In genomic region chr5:4097194-4097593, GRCh38 we compare ENCODE assay signal across 20 cellular contexts.
DNase-seq lines count a peak whose midpoint lies in the region; ATAC-seq and TF ChIP-seq lines count a peak whose summit lies in the region.
"Had no signal": no experiment of that assay in that cellular context is flagged by ENCODE, and none has a peak within 500 bp of the region (broad histone marks: within the 10 kb centered on the region; RNA-seq: fewer than 3 reads in every experiment).

No MANE protein-coding gene starts in this region.

- CTCF ChIA-PET in MCF 10A (lab: Yijun Ruan, JAX): no interaction called here

- peaks cover 7% of the 10 kb centered on the region for H3K9me3 Mint-ChIP-seq in MCF 10A (ENCODE audit: unreplicated experiment)

- no peak overlapping the region for H3K27ac Mint-ChIP-seq in MCF 10A (ENCODE audit: low read depth, unreplicated experiment)
- H3K27ac Mint-ChIP-seq: CD4-positive, CD25-positive, alpha-beta regulatory T cell; IgD-negative memory B cell had no signal

- no peaks in the 10 kb centered on the region for H3K27me3 Mint-ChIP-seq in MCF 10A (ENCODE audit: insufficient read depth, unreplicated experiment)
- H3K27me3 Mint-ChIP-seq: CD4-positive, CD25-positive, alpha-beta regulatory T cell; CD8-positive, alpha-beta memory T cell; IgD-negative memory B cell had no signal

- BruUV-seq in MCF 10A (replicated peaks; lab: Mats Ljungman, UMichigan): no TSS peak

- POLR2A ChIA-PET in MCF 10A (lab: Yijun Ruan, JAX): no interaction called here

- H3K4me1 Mint-ChIP-seq in MCF 10A (ENCODE audit: insufficient read depth, unreplicated experiment): no peaks in the 10 kb centered on the region
- H3K4me1 Mint-ChIP-seq: CD4-positive, CD25-positive, alpha-beta regulatory T cell; CD8-positive, alpha-beta memory T cell; IgD-negative memory B cell had no signal

- no peak for TF ChIP-seq CTCF in MCF 10A (IDR thresholded peaks at IDR 0.05; ENCODE audit: unreplicated experiment)
- TF ChIP-seq CTCF in breast epithelium (IDR thresholded peaks at IDR 0.05): no peak
- TF ChIP-seq CTCF in RWPE2 (IDR thresholded peaks at IDR 0.05; ENCODE audit: poor library complexity, severe bottlenecking): no peak
- no peak for TF ChIP-seq CTCF in heart right ventricle (IDR thresholded peaks at IDR 0.05)

- H3K4me3 Mint-ChIP-seq in MCF 10A (ENCODE audit: unreplicated experiment): no peak overlapping the region
- H3K4me3 Mint-ChIP-seq: CD4-positive, CD25-positive, alpha-beta regulatory T cell; CD8-positive, alpha-beta memory T cell; IgD-negative memory B cell had no signal

- H3K4me3 ChIP-seq in breast epithelium (no peak overlapping the region), RWPE2 (ENCODE audit: severe bottlenecking) (no peak overlapping the region), heart right ventricle (no peak overlapping the region)
- H3K4me3 ChIP-seq: A549 had no signal

- H3K27ac ChIP-seq in breast epithelium (no peak overlapping the region), RWPE2 (ENCODE audit: poor library complexity, severe bottlenecking) (no peak overlapping the region), heart right ventricle (no peak overlapping the region)
- H3K27ac ChIP-seq: 22Rv1, A549 had no signal

- no peaks in the 10 kb centered on the region for H3K4me1 ChIP-seq in breast epithelium
- no peaks in the 10 kb centered on the region for H3K4me1 ChIP-seq in RWPE2 (ENCODE audit: insufficient read depth, poor library complexity, severe bottlenecking)
- peaks cover 0 to 6% (median 0%) of the 10 kb centered on the region in 9 donors for H3K4me1 ChIP-seq in heart right ventricle
- H3K4me1 ChIP-seq: A549, Caco-2 had no signal

- DNase-seq in MCF 10A (ENCODE audit: unreplicated experiment) (peak; percentile 5), breast epithelium (ENCODE audit: low spot score in 2 of 2) (no peak), RWPE2 (ENCODE audit: low spot score) (no peak), foreskin melanocyte (peak; percentile 79), NCI-H524 treated with DMSO at 0.1 percent for 48 hours (lab: John Stamatoyannopoulos, UW) (no peak), NOMO-1 treated with DMSO at 0.1 percent for 48 hours (lab: John Stamatoyannopoulos, UW; ENCODE audit: unreplicated experiment) (no peak), heart right ventricle (no peak)
- DNase-seq: AML-193; Caco-2; CD4-positive, CD25-positive, alpha-beta regulatory T cell; CD8-positive, alpha-beta memory T cell; GF-D8; GOT3; H7; KBM-7 had no signal

- H3K27me3 ChIP-seq in breast epithelium (no peaks in the 10 kb centered on the region), RWPE2 (ENCODE audit: insufficient read depth, poor library complexity, severe bottlenecking) (no peaks in the 10 kb centered on the region), heart right ventricle (peaks cover 0 to 10% (median 0%) of the 10 kb centered on the region in 7 donors)

- intact Hi-C loops in MCF 10A (cut with micrococcal nuclease) (no loop called here), breast epithelium (cut with DNase I; ENCODE audit: low total_unique reads) (no loop called here), heart right ventricle (cut with DNase I) (no loop called here)

- H3K9me3 ChIP-seq in breast epithelium (no peaks in the 10 kb centered on the region), RWPE2 (ENCODE audit: severe bottlenecking) (peaks cover 1% of the 10 kb centered on the region), heart right ventricle (no peaks in the 10 kb centered on the region)
- H3K9me3 ChIP-seq: Caco-2 had no signal

- H3K36me3 Mint-ChIP-seq in MCF 10A (ENCODE audit: insufficient read depth, unreplicated experiment): no peaks in the 10 kb centered on the region
- H3K36me3 Mint-ChIP-seq: CD4-positive, CD25-positive, alpha-beta regulatory T cell; CD8-positive, alpha-beta memory T cell; IgD-negative memory B cell had no signal

- peak; percentile 57; the same call in 2 of the 3 replicates for ATAC-seq in RWPE2 (ENCODE audit: low read depth)
- ATAC-seq in heart right ventricle: no peak
- ATAC-seq: A549, HCT116, HepG2 had no signal

- no peak for TF ChIP-seq POLR2A in breast epithelium (IDR thresholded peaks at IDR 0.05)

- H3K36me3 ChIP-seq in breast epithelium: no peaks in the 10 kb centered on the region
- H3K36me3 ChIP-seq in RWPE2 (ENCODE audit: low read depth): no peaks in the 10 kb centered on the region
- H3K36me3 ChIP-seq in heart right ventricle: no peaks in the 10 kb centered on the region

- 48 to 66% methylated on average over 6 of the region's 6 CpGs for WGBS in heart right ventricle, 2 donors

Comparison
In these comparisons a context has a peak if more than half of its experiments do, and no peak if none do; other contexts are left out.
1. DNase-seq: peak in MCF 10A (single experiment) and foreskin melanocyte (single experiment); none in breast epithelium (0 of 2), RWPE2 (single experiment), NCI-H524 treated with DMSO at 0.1 percent for 48 hours (single experiment), NOMO-1 treated with DMSO at 0.1 percent for 48 hours (single experiment) and heart right ventricle (0 of 2).